In genomic region chr3:58332575-58333179, GRCh38 we compare ENCODE assay signal across 8 cellular contexts. TPM values are rescaled to one million over a fixed set of nuclear protein-coding genes. Genes with fewer than 3 reads are reported as not detected.
DNase-seq lines count a peak whose midpoint lies in the region; ATAC-seq and TF ChIP-seq lines count a peak whose summit lies in the region.

Gene PXK (plus strand): TSS chr3:58332892. CDS start chr3:58332989, 97 bp downstream.

- H3K4me1 ChIP-seq in OCI-LY7 (ENCODE audit: insufficient read depth, low read length, poor library complexity, severe bottlenecking) (peaks cover 49% of the 10 kb centered on the region), mononuclear cell (ENCODE audit: insufficient read depth, low read length) (peaks cover 52% of the 10 kb centered on the region)

- TF ChIP-seq CTCF in AG10803 (conservative IDR thresholded peaks at IDR 0.05; ENCODE audit: low read length) (no peak; the same call in 1 of the 2 replicates), OCI-LY7 (conservative IDR thresholded peaks at IDR 0.05; ENCODE audit: low read length) (peak; percentile 49), epithelial cell of esophagus (IDR thresholded peaks at IDR 0.05; ENCODE audit: insufficient read depth, low read depth, low read length, missing control alignments) (no peak)

- DNase-seq in AG10803 (ENCODE audit: low read depth) (peak; percentile 86), OCI-LY7 (ENCODE audit: low spot score) (peak; percentile 88), activated T-cell treated with anti-CD3 and anti-CD28 coated beads for 48 hours (ENCODE audit: low read depth) (peak; percentile 82), epithelial cell of esophagus (ENCODE audit: low read depth) (peak; percentile 79)
- DNase-seq in stimulated activated CD8-positive, alpha-beta memory T cell treated with anti-CD3 and anti-CD28 coated beads, Interleukin-2, amount 100 ng/mL, for 48 hours (ENCODE audit: low read depth in 2 of 2): peak; percentile 68 to 77

- H4K20me1 ChIP-seq in OCI-LY7 (ENCODE audit: insufficient read depth, low read length): no peaks in the 10 kb centered on the region

- BruUV-seq in OCI-LY7 (replicated peaks; lab: Mats Ljungman, UMichigan): no TSS peak

- H3K27ac ChIP-seq in OCI-LY7 (ENCODE audit: low read depth, low read length, poor library complexity, severe bottlenecking): peak within 1 kb of the TSS; percentile 82

- H3K27me3 ChIP-seq in mononuclear cell (ENCODE audit: insufficient read depth, low read length): no peaks in the 10 kb centered on the region

- POLR2A ChIA-PET in OCI-LY7 (lab: Charles Lee): interaction anchor here (0.6 to 19.4 kb wide), 6 partner anchors 12 to 100 kb away, joined by 3 to 711 read pairs (median 3); no protein-coding TSS in a partner anchor

- no peaks in the 10 kb centered on the region for H3K9me2 ChIP-seq in OCI-LY7 (ENCODE audit: insufficient read depth, low read length)

- ATAC-seq in GM18870 (IDR thresholded peaks at IDR 0.05; ENCODE audit: unreplicated experiment): peak; percentile 48
- ATAC-seq in HG03097 (IDR thresholded peaks at IDR 0.05; ENCODE audit: low FRiP score, unreplicated experiment): peak; percentile 75

- peaks cover 17% of the 10 kb centered on the region for H3K36me3 ChIP-seq in OCI-LY7 (ENCODE audit: insufficient read depth, low read length)

- H2AFZ ChIP-seq in OCI-LY7 (ENCODE audit: low read length): peak within 1 kb of the TSS; percentile 92

- peaks cover 53% of the 10 kb centered on the region for H3K79me2 ChIP-seq in OCI-LY7 (ENCODE audit: insufficient read depth, low read depth, low read length)

- H3K9me3 ChIP-seq in OCI-LY7 (ENCODE audit: low read length) (no peaks in the 10 kb centered on the region), mononuclear cell (ENCODE audit: low read depth, low read length) (no peaks in the 10 kb centered on the region)

- H3K4me2 ChIP-seq in OCI-LY7 (ENCODE audit: low read length): peak within 1 kb of the TSS; percentile 96

- CTCF ChIA-PET in OCI-LY7 (lab: Charles Lee; ENCODE audit: unreplicated experiment): interaction anchor here (0.6 to 1.2 kb wide), 6 partner anchors 12 to 230 kb away, joined by 3 to 14 read pairs (median 6); no protein-coding TSS in a partner anchor

- H3K4me3 ChIP-seq in AG10803 (ENCODE audit: low read length): peak within 1 kb of the TSS; percentile 92
- peak within 1 kb of the TSS; percentile 80 for H3K4me3 ChIP-seq in OCI-LY7 (ENCODE audit: low read depth, low read length, poor library complexity, severe bottlenecking)
- peak within 1 kb of the TSS; percentile 73 for H3K4me3 ChIP-seq in epithelial cell of esophagus (ENCODE audit: low read length)
- H3K4me3 ChIP-seq in mononuclear cell (ENCODE audit: low read length): peak within 1 kb of the TSS; percentile 64

- intact Hi-C loops in OCI-LY7 (cut with micrococcal nuclease; ENCODE audit: unreplicated experiment): loop anchor here (1.0 to 5.0 kb wide), 3 partner anchors 82 to 159 kb away; partner anchors contain the start of gene PDHB

RNA-seq across cellular contexts. Expression of gene PXK, which starts in this region (rescaled TPM):
- 51.3 and 68.7 TPM in 2 replicates for total RNA-seq in OCI-LY7 (2014; rRNA removed; shearing (Covaris generic))
- total RNA-seq in OCI-LY7 (2022): 125 and 146 TPM in 2 replicates
- total RNA-seq in mononuclear cell: 50.7 TPM

Comparison
In these comparisons a context has a peak if more than half of its experiments do, and no peak if none do; other contexts are left out.
1. Peak in every context shown above with its lines: DNase-seq, ATAC-seq, H3K4me3 ChIP-seq and H3K27ac ChIP-seq.